In the genomic region with DNA sequence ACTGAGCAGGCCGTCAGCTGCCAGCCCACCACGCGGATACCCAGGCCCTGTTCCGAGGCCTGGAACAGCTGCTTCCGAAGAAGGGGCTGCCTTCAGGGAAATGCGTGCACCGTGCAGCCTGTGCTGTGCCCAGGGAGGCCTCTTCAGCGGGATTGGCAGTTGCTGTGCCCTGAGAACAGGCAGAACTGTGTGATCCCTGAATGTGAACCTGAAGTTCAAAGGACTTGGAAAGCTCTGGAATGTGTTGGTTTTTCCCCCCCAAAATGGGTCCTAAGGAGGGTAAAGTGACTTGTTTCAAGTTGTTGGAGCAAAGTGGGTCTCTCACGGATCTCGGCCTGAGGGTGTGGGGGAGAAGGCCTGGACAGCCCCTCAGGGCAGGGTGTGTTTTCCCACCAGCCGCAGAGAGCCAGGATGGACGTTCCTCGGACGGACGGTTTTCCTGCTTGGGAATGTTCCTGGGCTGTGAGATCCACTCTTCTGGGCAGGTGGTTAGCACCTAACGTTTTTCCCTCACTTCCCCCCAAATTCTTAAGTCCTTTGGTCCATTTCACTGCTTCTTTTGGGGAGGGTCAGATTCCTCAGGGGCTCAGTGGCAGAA, we compare ENCODE assay signal across 1 cellular context.
TF ChIP-seq lines count a peak whose summit lies in the region.

No MANE protein-coding gene starts in this region.

TF ChIP-seq in H1, 55 proteins besides CTCF, POLR2A, EP300 and RAD21:
- no peak for TF ChIP-seq TAF7 (optimal IDR thresholded peaks at IDR 0.05; ENCODE audit: borderline replicate concordance, low read depth, low read length)
- TF ChIP-seq, protein P1, sequence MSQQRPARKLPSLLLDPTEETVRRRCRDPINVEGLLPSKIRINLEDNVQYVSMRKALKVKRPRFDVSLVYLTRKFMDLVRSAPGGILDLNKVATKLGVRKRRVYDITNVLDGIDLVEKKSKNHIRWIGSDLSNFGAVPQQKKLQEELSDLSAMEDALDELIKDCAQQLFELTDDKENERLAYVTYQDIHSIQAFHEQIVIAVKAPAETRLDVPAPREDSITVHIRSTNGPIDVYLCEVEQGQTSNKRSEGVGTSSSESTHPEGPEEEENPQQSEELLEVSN (IDR thresholded peaks at IDR 0.05) = peak; percentile 67
- TF ChIP-seq GTF2F1 (IDR thresholded peaks at IDR 0.05; ENCODE audit: borderline replicate concordance, low read depth, low read length) = no peak
